Comparison of ENCODE assay signal across 1 cellular context in genomic region chr6:157556671-157557430, GRCh38.
TF ChIP-seq lines count a peak whose summit lies in the region.

No MANE protein-coding gene starts in this region.

TF ChIP-seq in GM23338, 12 proteins besides CTCF, POLR2A, EP300 and RAD21 (continued from another document):
- no peak for TF ChIP-seq ZNF462 (CRISPR knock-in tag; IDR thresholded peaks at IDR 0.05)
- TF ChIP-seq EZH2phosphoT487 (IDR thresholded peaks at IDR 0.05; ENCODE audit: unreplicated experiment): no peak
- TF ChIP-seq POLR2AphosphoS5 (IDR thresholded peaks at IDR 0.05; ENCODE audit: low read depth): no peak
- TF ChIP-seq ETS1 (IDR thresholded peaks at IDR 0.05): no peak
- TF ChIP-seq CREB1 (CRISPR knock-in tag; IDR thresholded peaks at IDR 0.05; ENCODE audit: low read depth): no peak
- TF ChIP-seq ZNF331 (CRISPR knock-in tag; IDR thresholded peaks at IDR 0.05; ENCODE audit: low read depth): no peak
- no peak for TF ChIP-seq EZH2 (IDR thresholded peaks at IDR 0.05; ENCODE audit: low read depth, unreplicated experiment)
- no peak for TF ChIP-seq ZNF114 (CRISPR knock-in tag; IDR thresholded peaks at IDR 0.05)
- TF ChIP-seq STAT1 (IDR thresholded peaks at IDR 0.05; ENCODE audit: unreplicated experiment): no peak
- TF ChIP-seq NANOG (IDR thresholded peaks at IDR 0.05; ENCODE audit: borderline replicate concordance): no peak
TF ChIP-seq in GM23338: peak in this region for 0.
